In genomic region chr2:68349091-68349490, GRCh38 we compare ENCODE assay signal across 7 cellular contexts. TPM values are rescaled to one million over a fixed set of nuclear protein-coding genes. Genes with fewer than 3 reads are reported as not detected.
"Had no signal": no experiment of that assay in that cellular context is flagged by ENCODE, and none has a peak within 500 bp of the region (broad histone marks: within the 10 kb centered on the region; RNA-seq: fewer than 3 reads in every experiment).

No MANE protein-coding gene starts in this region.

RNA-seq across cellular contexts. Expression of gene PLEK, which starts 16.0 kb away (rescaled TPM):
- total RNA-seq: PC-3, PC-9, RPMI7951, SJCRH30, SJSA1, SK-MEL-5 had no signal

RNA-seq across cellular contexts. Expression of gene CNRIP1, which starts 29.3 kb away (rescaled TPM):
- total RNA-seq: OCI-LY7, PC-9 had no signal
